Comparison of ENCODE assay signal across 31 cellular contexts in the genomic region with DNA sequence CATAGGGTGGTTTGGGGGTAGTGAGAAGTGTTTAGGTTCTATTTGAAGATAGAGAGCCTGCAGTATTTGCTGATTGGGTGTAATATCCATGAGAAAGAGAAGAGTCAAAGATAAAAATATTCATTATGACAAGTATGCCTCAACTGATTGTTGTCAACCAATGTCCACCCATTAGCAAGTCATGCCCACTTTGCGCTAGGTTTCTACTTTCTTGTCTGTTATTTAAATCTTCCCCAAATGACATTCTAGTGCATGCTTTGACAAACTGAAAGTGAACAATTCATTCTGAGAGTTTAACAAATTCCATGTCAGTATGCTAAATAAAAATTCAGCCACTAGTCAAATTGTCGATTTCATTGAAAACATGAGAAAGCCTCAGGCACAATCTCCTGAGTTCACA. TPM values are rescaled to one million over a fixed set of nuclear protein-coding genes. Genes with fewer than 3 reads are reported as not detected.
"Had no signal": no experiment of that assay in that cellular context is flagged by ENCODE, and none has a peak within 500 bp of the region (broad histone marks: within the 10 kb centered on the region; RNA-seq: fewer than 3 reads in every experiment).

No MANE protein-coding gene starts in this region.

- H3K4me2 ChIP-seq: hepatocyte, neural progenitor cell, smooth muscle cell had no signal

- H3K9me3 Mint-ChIP-seq: nephron, neural progenitor cell had no signal

- H3K79me2 ChIP-seq: hepatocyte had no signal

- H3K36me3 ChIP-seq: esophagus muscularis mucosa, gastroesophageal sphincter, heart left ventricle, neural progenitor cell, prostate gland, right atrium auricular region, thoracic aorta, tibial nerve, upper lobe of left lung had no signal

- H3K27me3 ChIP-seq: esophagus muscularis mucosa, gastroesophageal sphincter, heart left ventricle, hepatocyte, neural progenitor cell, right atrium auricular region, tibial nerve, upper lobe of left lung had no signal

- H2AFZ ChIP-seq: hepatocyte, neural progenitor cell had no signal

- H3K4me1 Mint-ChIP-seq: memory B cell, neural progenitor cell had no signal

- H3K27ac Mint-ChIP-seq: memory B cell, nephron, neural progenitor cell had no signal

- H3K9ac ChIP-seq: neural progenitor cell had no signal

- H3K4me1 ChIP-seq: esophagus muscularis mucosa, foreskin keratinocyte, gastroesophageal sphincter, heart left ventricle, neural progenitor cell, prostate gland, right atrium auricular region, tibial nerve, upper lobe of left lung had no signal

- H3K36me3 Mint-ChIP-seq: memory B cell, neural progenitor cell had no signal

- FAIRE-seq: endothelial cell of umbilical vein, kidney, urothelium cell line had no signal

- H3K27ac ChIP-seq: coronary artery, esophagus muscularis mucosa, foreskin keratinocyte, gastroesophageal sphincter, heart left ventricle, hepatocyte, neural progenitor cell, prostate gland, right atrium auricular region, thoracic aorta, tibial nerve, upper lobe of left lung had no signal

- DNase-seq: dermis blood vessel endothelial cell; effector memory CD4-positive, alpha-beta T cell; foreskin keratinocyte; heart left ventricle; kidney; stimulated activated CD4-positive, alpha-beta T cell treated with anti-CD3 and anti-CD28 coated beads, Interleukin-12 subunit alpha, Interleukin-12 subunit beta, amount 100 ng/mL, for 4 hours; stimulated activated CD4-positive, alpha-beta T cell treated with anti-CD3 and anti-CD28 coated beads, Interleukin-1b, Interleukin-23, amount 100 ng/mL, for 48 hours; stimulated activated CD4-positive, alpha-beta T cell treated with anti-CD3 and anti-CD28 coated beads, Interleukin-4, amount 100 ng/mL, for 1 hour; stimulated activated CD8-positive, alpha-beta memory T cell treated with anti-CD3 and anti-CD28 coated beads, Interleukin-4, amount 100 ng/mL, for 48 hours; stimulated activated naive CD4-positive, alpha-beta T cell treated with Interleukin-2 at 50 U/mL for 16 hours; upper lobe of left lung had no signal

- H3K4me3 Mint-ChIP-seq: memory B cell, nephron, neural progenitor cell had no signal

- H3K4me3 ChIP-seq: coronary artery, esophagus muscularis mucosa, gastroesophageal sphincter, heart left ventricle, hepatocyte, lung, neural progenitor cell, prostate gland, right atrium auricular region, smooth muscle cell, thoracic aorta, tibial nerve, upper lobe of left lung had no signal

- H3K9me3 ChIP-seq: esophagus muscularis mucosa, gastroesophageal sphincter, heart left ventricle, prostate gland, right atrium auricular region, thoracic aorta, tibial nerve, upper lobe of left lung had no signal

- ATAC-seq: foreskin keratinocyte, gastroesophageal sphincter, heart left ventricle, left lobe of liver, sciatic nerve had no signal

RNA-seq across cellular contexts. Expression of a gene that starts 3.7 kb away (rescaled TPM):
- total RNA-seq: dermis blood vessel endothelial cell, endothelial cell of umbilical vein, epithelial cell of proximal tubule, fibroblast of lung, foreskin keratinocyte, kidney, osteoblast, prostate gland, sciatic nerve, smooth muscle cell had no signal
- polyA plus RNA-seq: endothelial cell of umbilical vein, fibroblast of lung, foreskin keratinocyte had no signal

RNA-seq across cellular contexts. Expression of a gene that starts 28.9 kb away (rescaled TPM):
- total RNA-seq: dermis blood vessel endothelial cell, endothelial cell of umbilical vein, epithelial cell of proximal tubule, esophagus muscularis mucosa, fibroblast of lung, foreskin keratinocyte, hepatocyte, left lobe of liver, osteoblast, prostate gland, right atrium auricular region, sciatic nerve, smooth muscle cell, thoracic aorta, tibial nerve had no signal
- polyA plus RNA-seq: endothelial cell of umbilical vein, fibroblast of lung, foreskin keratinocyte, heart left ventricle, hepatocyte, smooth muscle cell had no signal
